Comparison of ENCODE assay signal across 35 cellular contexts in genomic region chr10:133316732-133317131, GRCh38. TPM values are rescaled to one million over a fixed set of nuclear protein-coding genes. Genes with fewer than 3 reads are reported as not detected.
"Had no signal": no experiment of that assay in that cellular context is flagged by ENCODE, and none has a peak within 500 bp of the region (broad histone marks: within the 10 kb centered on the region; RNA-seq: fewer than 3 reads in every experiment).

No MANE protein-coding gene starts in this region.

- H3K9me3 Mint-ChIP-seq: activated naive CD4-positive, alpha-beta T cell treated with anti-CD3 and anti-CD28 coated beads, Interleukin-2, amount 50 U/mL, for 24 hours; activated T-cell treated with anti-CD3 and anti-CD28 coated beads, Interleukin-2, amount 50 U/mL, for 24 hours; activated T-helper 2 cell treated with anti-CD3 and anti-CD28 coated beads, Interferon-gamma antibody, Interleukin-2, Interleukin-4, amounts not matched to agents 10 μg/mL and 5 μg/mL and 100 μg/mL, durations not matched to agents 14 hours and 24 hours and 36 hours; central memory CD8-positive, alpha-beta T cell; T-cell had no signal

- H3K36me3 Mint-ChIP-seq: activated naive CD4-positive, alpha-beta T cell treated with anti-CD3 and anti-CD28 coated beads, Interleukin-2, amount 50 U/mL, for 24 hours; activated naive CD8-positive, alpha-beta T cell; activated naive CD8-positive, alpha-beta T cell treated with anti-CD3 and anti-CD28 coated beads, Interleukin-2, amount 10 ng/mL, durations not matched to agents 7 days and 5 days had no signal

- DNase-seq: activated B cell treated with CpG ODN at 0.5 μM for 24 hours; activated CD4-positive, alpha-beta memory T cell treated with anti-CD3 and anti-CD28 coated beads, Interleukin-2, amount 10 ng/mL, durations not matched to agents 7 days and 5 days; activated CD4-positive, alpha-beta T cell treated with anti-CD3 and anti-CD28 coated beads for 4 hours; activated CD4-positive, alpha-beta T cell treated with anti-CD3 and anti-CD28 coated beads, Interleukin-2, amount 10 ng/mL, durations not matched to agents 24 days and 14 days; activated CD4-positive, alpha-beta T cell treated with anti-CD3 and anti-CD28 coated beads, Interleukin-2, amount 50 U/mL, for 48 hours; activated CD4-positive, CD25-positive, alpha-beta regulatory T cell treated with anti-CD3 and anti-CD28 coated beads, Interleukin-2, amount 50 U/mL, for 72 hours; activated CD8-positive, alpha-beta memory T cell treated with anti-CD3 and anti-CD28 coated beads for 24 hours; activated CD8-positive, alpha-beta memory T cell treated with anti-CD3 and anti-CD28 coated beads, Interleukin-2, amount 10 ng/mL, durations not matched to agents 7 days and 5 days; activated CD8-positive, alpha-beta memory T cell treated with anti-CD3 and anti-CD28 coated beads, Interleukin-2, amount 50 U/mL, for 48 hours; activated CD8-positive, alpha-beta T cell treated with anti-CD3 and anti-CD28 coated beads, Interleukin-2, amount 10 ng/mL, durations not matched to agents 7 days and 5 days; activated effector memory CD4-positive, alpha-beta T cell treated with Interleukin-2 at 50 U/mL for 16 hours; activated gamma-delta T cell; activated naive CD4-positive, alpha-beta T cell treated with anti-CD3 and anti-CD28 coated beads, Interleukin-2, amount 10 ng/mL, durations not matched to agents 7 days and 5 days; activated naive CD4-positive, alpha-beta T cell treated with Interleukin-2 at 50 U/mL for 16 hours; activated naive CD8-positive, alpha-beta T cell treated with anti-CD3 and anti-CD28 coated beads, Interleukin-2, amount 10 ng/mL, durations not matched to agents 7 days and 5 days; activated naive CD8-positive, alpha-beta T cell treated with anti-CD3 and anti-CD28 coated beads, Interleukin-2, amount 50 U/mL, for 24 hours; activated T-cell treated with anti-CD3 and anti-CD28 coated beads, Interleukin-2, amount 50 U/mL, for 24 hours; activated T-cell treated with anti-CD3 and anti-CD28 coated beads, Interleukin-2, amount 50 U/mL, for 48 hours; amygdala; anterior cingulate cortex; caudate nucleus; cerebellar nuclear complex; T-cell; T-helper 9 cell had no signal

- H3K4me3 ChIP-seq: ascending aorta, cardiac muscle cell had no signal

- H3K27ac ChIP-seq: ascending aorta, cardiac muscle cell, VCaP had no signal

- H3K9me3 ChIP-seq: ascending aorta had no signal

- H3K4me3 Mint-ChIP-seq: activated B cell treated with CpG ODN at 0.5 μM for 24 hours; activated CD4-positive, alpha-beta memory T cell treated with anti-CD3 and anti-CD28 coated beads, Interleukin-2, amount 10 ng/mL, durations not matched to agents 7 days and 5 days; activated CD4-positive, alpha-beta T cell treated with anti-CD3 and anti-CD28 coated beads, Interleukin-2, amount 10 ng/mL, durations not matched to agents 24 days and 14 days; activated CD8-positive, alpha-beta memory T cell treated with anti-CD3 and anti-CD28 coated beads, Interleukin-2, amount 10 ng/mL, durations not matched to agents 7 days and 5 days; activated CD8-positive, alpha-beta T cell treated with anti-CD3 and anti-CD28 coated beads, Interleukin-2, amount 10 ng/mL, durations not matched to agents 7 days and 5 days; activated naive CD4-positive, alpha-beta T cell treated with anti-CD3 and anti-CD28 coated beads, Interleukin-2, amount 10 ng/mL, durations not matched to agents 7 days and 5 days; activated naive CD4-positive, alpha-beta T cell treated with anti-CD3 and anti-CD28 coated beads, Interleukin-2, amount 50 U/mL, for 24 hours; activated naive CD8-positive, alpha-beta T cell; activated naive CD8-positive, alpha-beta T cell treated with anti-CD3 and anti-CD28 coated beads, Interleukin-2, amount 10 ng/mL, durations not matched to agents 7 days and 5 days; activated naive CD8-positive, alpha-beta T cell treated with anti-CD3 and anti-CD28 coated beads, Interleukin-2, amount 50 U/mL, for 24 hours; activated T-cell treated with anti-CD3 and anti-CD28 coated beads, Interleukin-2, amount 50 U/mL, for 24 hours; central memory CD8-positive, alpha-beta T cell; T-cell had no signal

- H3K27ac Mint-ChIP-seq: activated B cell treated with CpG ODN at 0.5 μM for 24 hours; activated CD4-positive, alpha-beta memory T cell treated with anti-CD3 and anti-CD28 coated beads, Interleukin-2, amount 10 ng/mL, durations not matched to agents 7 days and 5 days; activated CD4-positive, alpha-beta T cell treated with anti-CD3 and anti-CD28 coated beads, Interleukin-2, amount 10 ng/mL, durations not matched to agents 24 days and 14 days; activated CD8-positive, alpha-beta memory T cell treated with anti-CD3 and anti-CD28 coated beads, Interleukin-2, amount 10 ng/mL, durations not matched to agents 7 days and 5 days; activated CD8-positive, alpha-beta T cell treated with anti-CD3 and anti-CD28 coated beads, Interleukin-2, amount 10 ng/mL, durations not matched to agents 7 days and 5 days; activated naive CD4-positive, alpha-beta T cell treated with anti-CD3 and anti-CD28 coated beads, Interleukin-2, amount 10 ng/mL, durations not matched to agents 7 days and 5 days; activated naive CD8-positive, alpha-beta T cell; activated naive CD8-positive, alpha-beta T cell treated with anti-CD3 and anti-CD28 coated beads, Interleukin-2, amount 10 ng/mL, durations not matched to agents 7 days and 5 days; activated naive CD8-positive, alpha-beta T cell treated with anti-CD3 and anti-CD28 coated beads, Interleukin-2, amount 50 U/mL, for 24 hours; activated T-cell treated with anti-CD3 and anti-CD28 coated beads, Interleukin-2, amount 50 U/mL, for 24 hours; activated T-helper 2 cell treated with anti-CD3 and anti-CD28 coated beads, Interferon-gamma antibody, Interleukin-2, Interleukin-4, amounts not matched to agents 10 μg/mL and 5 μg/mL and 100 μg/mL, durations not matched to agents 14 hours and 24 hours and 36 hours; T-cell had no signal

- H3K27me3 Mint-ChIP-seq: activated naive CD4-positive, alpha-beta T cell treated with anti-CD3 and anti-CD28 coated beads, Interleukin-2, amount 50 U/mL, for 24 hours; brain; central memory CD8-positive, alpha-beta T cell had no signal

- H3K27me3 ChIP-seq: ascending aorta, cardiac muscle cell had no signal

- ATAC-seq: activated CD8-positive, alpha-beta memory T cell treated with anti-CD3 and anti-CD28 coated beads, Interleukin-2, amount 10 ng/mL, durations not matched to agents 7 days and 5 days; activated naive CD8-positive, alpha-beta T cell treated with anti-CD3 and anti-CD28 coated beads, Interleukin-2, amount 50 U/mL, for 24 hours; T-cell had no signal

RNA-seq across cellular contexts. Expression of gene CALY, which starts 20.0 kb away (rescaled TPM):
- total RNA-seq: activated B cell treated with CpG ODN at 0.5 μM for 24 hours; activated CD4-positive, alpha-beta memory T cell treated with anti-CD3 and anti-CD28 coated beads, Interleukin-2, amount 10 ng/mL, durations not matched to agents 7 days and 5 days; activated CD4-positive, alpha-beta T cell treated with anti-CD3 and anti-CD28 coated beads, Interleukin-2, amount 10 ng/mL, durations not matched to agents 24 days and 14 days; activated CD8-positive, alpha-beta memory T cell treated with anti-CD3 and anti-CD28 coated beads, Interleukin-2, amount 10 ng/mL, durations not matched to agents 7 days and 5 days; activated CD8-positive, alpha-beta T cell treated with anti-CD3 and anti-CD28 coated beads, Interleukin-2, amount 10 ng/mL, durations not matched to agents 7 days and 5 days; activated T-helper 2 cell treated with anti-CD3 and anti-CD28 coated beads, Interferon-gamma antibody, Interleukin-2, Interleukin-4, amounts not matched to agents 10 μg/mL and 5 μg/mL and 100 μg/mL, durations not matched to agents 14 hours and 24 hours and 36 hours; ascending aorta; bronchial epithelial cell; T-helper 2 cell treated with Interferon-gamma antibody and Interleukin-4, amounts not matched to agents 100 ng/mL and 5 ng/mL, for 36 hours had no signal

RNA-seq across cellular contexts. Expression of gene PRAP1, which starts 30.4 kb away (rescaled TPM):
- total RNA-seq: activated B cell treated with CpG ODN at 0.5 μM for 24 hours; activated CD4-positive, alpha-beta memory T cell treated with anti-CD3 and anti-CD28 coated beads, Interleukin-2, amount 10 ng/mL, durations not matched to agents 7 days and 5 days; activated CD4-positive, alpha-beta T cell treated with anti-CD3 and anti-CD28 coated beads, Interleukin-2, amount 10 ng/mL, durations not matched to agents 24 days and 14 days; activated CD8-positive, alpha-beta memory T cell treated with anti-CD3 and anti-CD28 coated beads, Interleukin-2, amount 10 ng/mL, durations not matched to agents 7 days and 5 days; activated CD8-positive, alpha-beta T cell treated with anti-CD3 and anti-CD28 coated beads, Interleukin-2, amount 10 ng/mL, durations not matched to agents 7 days and 5 days; activated naive CD8-positive, alpha-beta T cell treated with anti-CD3 and anti-CD28 coated beads, Interleukin-2, amount 10 ng/mL, durations not matched to agents 7 days and 5 days; activated T-helper 2 cell treated with anti-CD3 and anti-CD28 coated beads, Interferon-gamma antibody, Interleukin-2, Interleukin-4, amounts not matched to agents 10 μg/mL and 5 μg/mL and 100 μg/mL, durations not matched to agents 14 hours and 24 hours and 36 hours; ascending aorta; bronchial epithelial cell; T-cell; T-helper 1 cell treated with Interleukin-12 subunit alpha and Interleukin-12 subunit beta and Interleukin-4 antibody, amounts not matched to agents 30 ng/mL and 1 ng/mL, for 36 hours; T-helper 2 cell treated with Interferon-gamma antibody and Interleukin-4, amounts not matched to agents 100 ng/mL and 5 ng/mL, for 36 hours had no signal
